In genomic region chr9:98989036-98990000, GRCh38 we compare ENCODE assay signal across 10 cellular contexts. TPM values are rescaled to one million over a fixed set of nuclear protein-coding genes. Genes with fewer than 3 reads are reported as not detected.
DNase-seq lines count a peak whose midpoint lies in the region; ATAC-seq and TF ChIP-seq lines count a peak whose summit lies in the region.
"Had no signal": no experiment of that assay in that cellular context is flagged by ENCODE, and none has a peak within 500 bp of the region (broad histone marks: within the 10 kb centered on the region; RNA-seq: fewer than 3 reads in every experiment).

No MANE protein-coding gene starts in this region.

- no peaks in the 10 kb centered on the region for H3K79me2 ChIP-seq in neural progenitor cell (ENCODE audit: low read depth)

- intact Hi-C loops in activated naive CD4-positive, alpha-beta T cell treated with anti-CD3 and anti-CD28 coated beads for 36 hours (cut with micrococcal nuclease): no loop called here

- peaks cover 5% of the 10 kb centered on the region for H3K9me3 Mint-ChIP-seq in neural progenitor cell
- no peaks in the 10 kb centered on the region for H3K9me3 Mint-ChIP-seq in activated naive CD4-positive, alpha-beta T cell treated with anti-CD3 and anti-CD28 coated beads for 36 hours
- H3K9me3 Mint-ChIP-seq: activated T-cell treated with anti-CD3 and anti-CD28 coated beads, Interleukin-2, amount 50 U/mL, for 72 hours had no signal

- TF ChIP-seq CTCF in BJ (IDR thresholded peaks at IDR 0.05; ENCODE audit: insufficient read depth, low read depth, low read length) (peak; percentile 30; the same call in 1 of the 2 replicates), neural progenitor cell (IDR thresholded peaks at IDR 0.05) (peak; percentile 28)

- H2AFZ ChIP-seq in neural progenitor cell (replicated peaks): no peak overlapping the region

- no peak for ATAC-seq in HG03280 (IDR thresholded peaks at IDR 0.05; ENCODE audit: unreplicated experiment)

- peaks cover 18% of the 10 kb centered on the region for H3K4me1 Mint-ChIP-seq in neural progenitor cell
- H3K4me1 Mint-ChIP-seq in activated naive CD4-positive, alpha-beta T cell treated with anti-CD3 and anti-CD28 coated beads for 36 hours (ENCODE audit: low read depth): peaks cover 8% of the 10 kb centered on the region

- H3K4me2 ChIP-seq in neural progenitor cell: no peak overlapping the region

- H3K36me3 ChIP-seq in BJ (ENCODE audit: control insufficient read depth, insufficient read depth, low read length): peaks cover 3% of the 10 kb centered on the region; the same call in 1 of the 2 replicates
- no peaks in the 10 kb centered on the region for H3K36me3 ChIP-seq in duodenal mucosa (ENCODE audit: control insufficient read depth in 1 of 2, insufficient read depth in 2 of 2, low read length in 2 of 2)
- H3K36me3 ChIP-seq in neural progenitor cell: no peaks in the 10 kb centered on the region

- H3K4me1 ChIP-seq in duodenal mucosa (ENCODE audit: control insufficient read depth in 1 of 2, insufficient read depth in 2 of 2, low read length in 2 of 2): peaks cover 8 to 10% of the 10 kb centered on the region in 2 donors
- no peaks in the 10 kb centered on the region for H3K4me1 ChIP-seq in neural progenitor cell

- no peak overlapping the region for H3K4me3 Mint-ChIP-seq in neural progenitor cell
- no peak overlapping the region for H3K4me3 Mint-ChIP-seq in activated naive CD4-positive, alpha-beta T cell treated with anti-CD3 and anti-CD28 coated beads for 36 hours
- H3K4me3 Mint-ChIP-seq: activated T-cell treated with anti-CD3 and anti-CD28 coated beads, Interleukin-2, amount 50 U/mL, for 72 hours had no signal

- no peak overlapping the region for H3K4me3 ChIP-seq in BJ (ENCODE audit: low read depth, low read length)
- no peak overlapping the region for H3K4me3 ChIP-seq in duodenal mucosa (ENCODE audit: low read depth in 1 of 2, low read length in 2 of 2)
- no peak overlapping the region for H3K4me3 ChIP-seq in neural progenitor cell

- no peaks in the 10 kb centered on the region for H3K36me3 Mint-ChIP-seq in neural progenitor cell
- no peaks in the 10 kb centered on the region for H3K36me3 Mint-ChIP-seq in activated naive CD4-positive, alpha-beta T cell treated with anti-CD3 and anti-CD28 coated beads for 36 hours (ENCODE audit: low read depth)

- H3K27me3 Mint-ChIP-seq in neural progenitor cell (ENCODE audit: insufficient read depth, low read depth): peaks cover 11% of the 10 kb centered on the region
- no peaks in the 10 kb centered on the region for H3K27me3 Mint-ChIP-seq in activated naive CD4-positive, alpha-beta T cell treated with anti-CD3 and anti-CD28 coated beads for 36 hours (ENCODE audit: low read depth)

- peak; percentile 99 for DNase-seq in BJ (ENCODE audit: low read depth)
- peak; percentile 44 for DNase-seq in NCI-H226
- DNase-seq in neural progenitor cell (ENCODE audit: low spot score): peak; percentile 18
- no peak for DNase-seq in NCI-H2227 treated with DMSO at 0.1 percent for 48 hours (lab: John Stamatoyannopoulos, UW)
- no peak for DNase-seq in activated naive CD4-positive, alpha-beta T cell treated with anti-CD3 and anti-CD28 coated beads for 36 hours
- no peak for DNase-seq in erythroblast (lab: John Stamatoyannopoulos, UW)
- DNase-seq: activated T-cell treated with anti-CD3 and anti-CD28 coated beads, Interleukin-2, amount 50 U/mL, for 72 hours; small intestine had no signal

- H3K27ac ChIP-seq in duodenal mucosa (ENCODE audit: low read depth, low read length): peak overlapping the region; percentile 11
- H3K27ac ChIP-seq in neural progenitor cell: no peak overlapping the region

- H3K9ac ChIP-seq in duodenal mucosa (ENCODE audit: low read depth in 1 of 2, low read length in 2 of 2) (no peak overlapping the region), neural progenitor cell (no peak overlapping the region)

- H3K27me3 ChIP-seq in BJ (ENCODE audit: control insufficient read depth, insufficient read depth, low read length) (no peaks in the 10 kb centered on the region; the same call in none of the 2 replicates), duodenal mucosa (ENCODE audit: control insufficient read depth in 1 of 2, insufficient read depth in 2 of 2, low read length in 2 of 2) (no peaks in the 10 kb centered on the region), neural progenitor cell (no peaks in the 10 kb centered on the region)

- H3F3A ChIP-seq in neural progenitor cell (ENCODE audit: low read depth): no peaks in the 10 kb centered on the region

- H3K9me3 ChIP-seq in duodenal mucosa (ENCODE audit: control insufficient read depth in 1 of 2, low read length in 2 of 2): no peaks in the 10 kb centered on the region
- no peaks in the 10 kb centered on the region for H3K9me3 ChIP-seq in neural progenitor cell (ENCODE audit: low read depth)

- H4K20me1 ChIP-seq in neural progenitor cell (ENCODE audit: low read depth): no peaks in the 10 kb centered on the region

- CTCF ChIA-PET in BJ (lab: Yijun Ruan, JAX): interaction anchor here (1.1 to 3.7 kb wide), 11 partner anchors 9 to 152 kb away, joined by 3 to 20 read pairs (median 3); no protein-coding TSS in a partner anchor
- CTCF ChIA-PET in activated naive CD4-positive, alpha-beta T cell treated with anti-CD3 and anti-CD28 coated beads for 36 hours (lab: Charles Lee): interaction anchor here (0.6 to 1.0 kb wide), 5 partner anchors 9 to 188 kb away, joined by 3 to 4 read pairs (median 3); no protein-coding TSS in a partner anchor

- no peak for TF ChIP-seq POLR2A in erythroblast (IDR thresholded peaks at IDR 0.05; ENCODE audit: low read length)

- POLR2A ChIA-PET in BJ (lab: Charles Lee): interaction anchor here (0.5 to 1.4 kb wide), 2 partner anchors 25 to 146 kb away, joined by 3 to 5 read pairs; no protein-coding TSS in a partner anchor

- no peak overlapping the region for H3K27ac Mint-ChIP-seq in neural progenitor cell
- no peak overlapping the region for H3K27ac Mint-ChIP-seq in activated naive CD4-positive, alpha-beta T cell treated with anti-CD3 and anti-CD28 coated beads for 36 hours
- H3K27ac Mint-ChIP-seq: activated T-cell treated with anti-CD3 and anti-CD28 coated beads, Interleukin-2, amount 50 U/mL, for 72 hours had no signal

RNA-seq across cellular contexts. Expression of gene COL15A1, which starts 45.6 kb away (rescaled TPM):
- polyA plus RNA-seq in BJ (2011; rRNA removed): 74.5 and 112 TPM in 2 replicates
- polyA minus RNA-seq in BJ (2011; rRNA and poly(A)+ RNA removed): 40.8 and 46.0 TPM in 2 replicates
- total RNA-seq in neural progenitor cell (ENCODE audit: low replicate concordance): 0.71 and 3.2 TPM in 2 replicates
- total RNA-seq in activated naive CD4-positive, alpha-beta T cell treated with anti-CD3 and anti-CD28 coated beads for 36 hours: under 1 TPM; 0.02 to 0.05 TPM

Comparison
In these comparisons a context has a peak if more than half of its experiments do, and no peak if none do; other contexts are left out.
1. DNase-seq: peak in BJ (single experiment), NCI-H226 (single experiment) and neural progenitor cell (single experiment); none in NCI-H2227 treated with DMSO at 0.1 percent for 48 hours (single experiment), activated naive CD4-positive, alpha-beta T cell treated with anti-CD3 and anti-CD28 coated beads for 36 hours (single experiment) and erythroblast (0 of 2).